In genomic region chr3:63818282-63819150, GRCh38 we compare ENCODE assay signal across 8 cellular contexts. TPM values are rescaled to one million over a fixed set of nuclear protein-coding genes. Genes with fewer than 3 reads are reported as not detected.
DNase-seq lines count a peak whose midpoint lies in the region; ATAC-seq, FAIRE-seq and TF ChIP-seq lines count a peak whose summit lies in the region.

No MANE protein-coding gene starts in this region.

- no peaks in the 10 kb centered on the region for H3K79me2 ChIP-seq in astrocyte (ENCODE audit: insufficient read depth, low read length)

- peak overlapping the region; percentile 12 for H3K9ac ChIP-seq in astrocyte (ENCODE audit: low read length)

- H3K4me2 ChIP-seq in astrocyte (ENCODE audit: low read length): peak overlapping the region; percentile 71

- peak; percentile 97 for FAIRE-seq in astrocyte (lab: Jason Lieb, UNC)

- no peak overlapping the region for H3K27ac Mint-ChIP-seq in T-helper 17 cell
- H3K27ac Mint-ChIP-seq in astrocyte (ENCODE audit: unreplicated experiment): no peak overlapping the region

- no peak overlapping the region for H2AFZ ChIP-seq in astrocyte (ENCODE audit: low read depth, low read length)

- H3K36me3 ChIP-seq in astrocyte (ENCODE audit: insufficient read depth, low read length): no peaks in the 10 kb centered on the region

- DNase-seq in EL (peak; percentile 56), MV-4-11 (lab: John Stamatoyannopoulos, UW) (peak; percentile 33), T-helper 17 cell (peak; percentile 11 to 45 (median 19)), astrocyte (ENCODE audit: low read depth) (peak; percentile 41), hypothalamus (lab: John Stamatoyannopoulos, UW) (peak in 40 of 51 donors; percentile 1 to 77 (median 19))
- DNase-seq in stimulated activated CD4-positive, alpha-beta T cell treated with anti-CD3 and anti-CD28 coated beads, Interleukin-12 subunit alpha, Interleukin-12 subunit beta, amount 100 ng/mL, for 4 hours: peak; percentile 54

- H3K27me3 Mint-ChIP-seq in T-helper 17 cell (no peaks in the 10 kb centered on the region), astrocyte (ENCODE audit: low read depth, unreplicated experiment) (no peaks in the 10 kb centered on the region)

- no peaks in the 10 kb centered on the region for H3K4me1 ChIP-seq in astrocyte (ENCODE audit: insufficient read depth, low read length)

- H3K4me3 ChIP-seq in astrocyte (ENCODE audit: insufficient read depth, low read depth, low read length): no peak overlapping the region

- H3K4me1 Mint-ChIP-seq in T-helper 17 cell (peaks cover 11% of the 10 kb centered on the region), astrocyte (ENCODE audit: low read depth, unreplicated experiment) (no peaks in the 10 kb centered on the region)

- H4K20me1 ChIP-seq in astrocyte (ENCODE audit: insufficient read depth, low read length): no peaks in the 10 kb centered on the region

- no peaks in the 10 kb centered on the region for H3K27me3 ChIP-seq in astrocyte (ENCODE audit: insufficient read depth, low read length)

- no peak overlapping the region for H3K27ac ChIP-seq in astrocyte (ENCODE audit: low read depth, low read length)

- no peak overlapping the region for H3K4me3 Mint-ChIP-seq in T-helper 17 cell
- H3K4me3 Mint-ChIP-seq in astrocyte (ENCODE audit: unreplicated experiment): no peak overlapping the region

- peaks cover 7% of the 10 kb centered on the region for H3K36me3 Mint-ChIP-seq in T-helper 17 cell (ENCODE audit: low read depth)
- no peaks in the 10 kb centered on the region for H3K36me3 Mint-ChIP-seq in astrocyte (ENCODE audit: low read depth, unreplicated experiment)

- peak; percentile 89 for TF ChIP-seq CTCF in astrocyte (IDR thresholded peaks at IDR 0.05; ENCODE audit: insufficient read depth, low read depth, low read length)

- H3K9me3 ChIP-seq in T-helper 17 cell (ENCODE audit: control insufficient read depth, low read length, poor library complexity, severe bottlenecking): no peaks in the 10 kb centered on the region
- H3K9me3 ChIP-seq in astrocyte (ENCODE audit: insufficient read depth, low read depth, low read length): no peaks in the 10 kb centered on the region

- ATAC-seq in GM21786 (IDR thresholded peaks at IDR 0.05; ENCODE audit: unreplicated experiment) (peak; percentile 76), T-helper 17 cell (peak; percentile 62), GM19328 (IDR thresholded peaks at IDR 0.05; ENCODE audit: unreplicated experiment) (no peak)

- peaks cover 1% of the 10 kb centered on the region for H3K9me3 Mint-ChIP-seq in astrocyte (ENCODE audit: unreplicated experiment)

RNA-seq across cellular contexts. Expression of gene C3orf49, which starts 0.6 kb away (rescaled TPM):
- total RNA-seq in T-helper 17 cell (not detected), astrocyte (not detected in 2 replicates)

RNA-seq across cellular contexts. Expression of gene THOC7, which starts 45.1 kb away (rescaled TPM):
- 10 to 100 TPM; 29.9 to 36.6 TPM for total RNA-seq in T-helper 17 cell
- total RNA-seq in astrocyte: 56.9 and 61.6 TPM in 2 replicates

RNA-seq across cellular contexts. Expression of gene ATXN7, which starts 45.2 kb away (rescaled TPM):
- total RNA-seq in T-helper 17 cell (100 to 1,000 TPM; 165 to 205 TPM), astrocyte (17.6 and 19.2 TPM in 2 replicates)
